ENCODE assay signal across 1 cellular context in the genomic region with DNA sequence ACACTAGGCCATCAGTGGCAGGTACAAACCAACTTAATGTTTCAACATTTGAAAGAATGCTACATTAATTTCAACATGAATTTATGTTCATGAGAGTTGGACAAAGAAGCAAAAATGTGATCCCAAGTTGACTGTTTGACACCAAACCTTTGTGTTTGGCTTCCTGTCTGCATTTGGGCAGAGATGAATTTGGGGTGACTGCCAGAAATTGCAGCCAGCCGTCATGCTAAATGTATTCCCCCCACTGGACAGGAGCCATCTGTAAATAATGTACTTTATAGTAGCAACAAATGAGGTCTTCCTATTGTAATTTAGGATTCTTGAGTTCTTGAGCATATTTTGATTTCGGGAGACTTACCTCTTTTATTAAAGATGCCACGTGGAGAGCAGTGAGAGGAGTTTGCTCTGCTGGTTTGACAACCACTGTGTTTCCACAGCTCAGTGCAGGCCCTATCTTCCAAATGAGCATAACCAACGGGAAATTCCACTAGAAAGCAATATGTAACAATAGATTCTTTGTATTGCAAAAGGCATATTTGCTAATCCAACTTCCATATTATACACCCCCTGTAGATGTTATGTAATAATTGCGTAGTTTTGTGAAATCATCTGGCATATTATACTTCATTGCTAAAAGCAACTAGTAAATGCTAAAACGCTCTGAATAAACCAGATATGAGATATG.
TF ChIP-seq lines count a peak whose summit lies in the region.

No MANE protein-coding gene starts in this region.

TF ChIP-seq in HepG2, 621 proteins besides CTCF, POLR2A, EP300 and RAD21 (continued from another document):
- TF ChIP-seq, protein P1, sequence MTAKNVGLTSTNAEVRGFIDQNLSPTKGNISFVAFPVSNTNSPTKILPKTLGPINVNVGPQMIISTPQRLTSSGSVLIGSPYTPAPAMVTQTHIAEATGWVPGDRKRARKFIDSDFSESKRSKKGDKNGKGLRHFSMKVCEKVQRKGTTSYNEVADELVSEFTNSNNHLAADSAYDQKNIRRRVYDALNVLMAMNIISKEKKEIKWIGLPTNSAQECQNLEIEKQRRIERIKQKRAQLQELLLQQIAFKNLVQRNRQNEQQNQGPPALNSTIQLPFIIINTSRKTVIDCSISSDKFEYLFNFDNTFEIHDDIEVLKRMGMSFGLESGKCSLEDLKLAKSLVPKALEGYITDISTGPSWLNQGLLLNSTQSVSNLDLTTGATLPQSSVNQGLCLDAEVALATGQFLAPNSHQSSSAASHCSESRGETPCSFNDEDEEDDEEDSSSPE (CRISPR knock-in tag; IDR thresholded peaks at IDR 0.05): no peak
- TF ChIP-seq, protein P2, sequence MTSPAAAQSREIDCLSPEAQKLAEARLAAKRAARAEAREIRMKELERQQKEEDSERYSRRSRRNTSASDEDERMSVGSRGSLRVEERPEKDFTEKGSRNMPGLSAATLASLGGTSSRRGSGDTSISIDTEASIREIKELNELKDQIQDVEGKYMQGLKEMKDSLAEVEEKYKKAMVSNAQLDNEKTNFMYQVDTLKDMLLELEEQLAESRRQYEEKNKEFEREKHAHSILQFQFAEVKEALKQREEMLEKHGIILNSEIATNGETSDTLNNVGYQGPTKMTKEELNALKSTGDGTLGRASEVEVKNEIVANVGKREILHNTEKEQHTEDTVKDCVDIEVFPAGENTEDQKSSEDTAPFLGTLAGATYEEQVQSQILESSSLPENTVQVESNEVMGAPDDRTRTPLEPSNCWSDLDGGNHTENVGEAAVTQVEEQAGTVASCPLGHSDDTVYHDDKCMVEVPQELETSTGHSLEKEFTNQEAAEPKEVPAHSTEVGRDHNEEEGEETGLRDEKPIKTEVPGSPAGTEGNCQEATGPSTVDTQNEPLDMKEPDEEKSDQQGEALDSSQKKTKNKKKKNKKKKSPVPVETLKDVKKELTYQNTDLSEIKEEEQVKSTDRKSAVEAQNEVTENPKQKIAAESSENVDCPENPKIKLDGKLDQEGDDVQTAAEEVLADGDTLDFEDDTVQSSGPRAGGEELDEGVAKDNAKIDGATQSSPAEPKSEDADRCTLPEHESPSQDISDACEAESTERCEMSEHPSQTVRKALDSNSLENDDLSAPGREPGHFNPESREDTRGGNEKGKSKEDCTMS (CRISPR knock-in tag; conservative IDR thresholded peaks at IDR 0.05): no peak
- TF ChIP-seq ISL2 (CRISPR knock-in tag; IDR thresholded peaks at IDR 0.05) (peak; percentile 41; the same call in 1 of the 2 replicates), HIVEP1 (CRISPR knock-in tag; IDR thresholded peaks at IDR 0.05) (no peak), HNF4A (CRISPR knock-in tag; IDR thresholded peaks at IDR 0.05) (0 out of 2 replicates have a peak, but pooled peaks have one; percentile 13), CEBPB (IDR thresholded peaks at IDR 0.05; ENCODE audit: borderline replicate concordance, low read depth, low read length) (peak; percentile 94), SRSF1 (optimal IDR thresholded peaks at IDR 0.05; ENCODE audit: low read depth, low read length) (no peak), MED13 (CRISPR knock-in tag; IDR thresholded peaks at IDR 0.05) (no peak), SOX6 (IDR thresholded peaks at IDR 0.05) (no peak), SOX6 (CRISPR knock-in tag; IDR thresholded peaks at IDR 0.05) (peak; percentile 59; the same call in 1 of the 2 replicates), NR1H2 (CRISPR knock-in tag; IDR thresholded peaks at IDR 0.05; ENCODE audit: borderline replicate concordance, low read depth) (no peak), ZBTB8A (CRISPR knock-in tag; IDR thresholded peaks at IDR 0.05; ENCODE audit: borderline replicate concordance, low read depth) (no peak), ZNF431 (CRISPR knock-in tag; IDR thresholded peaks at IDR 0.05; ENCODE audit: borderline replicate concordance, low read depth) (no peak), ZMAT3 (CRISPR knock-in tag; conservative IDR thresholded peaks at IDR 0.05) (no peak), SMARCC2 (IDR thresholded peaks at IDR 0.05) (no peak), RCOR2 (CRISPR knock-in tag; IDR thresholded peaks at IDR 0.05) (peak; percentile 29; the same call in 1 of the 2 replicates), KLF16 (CRISPR knock-in tag; IDR thresholded peaks at IDR 0.05) (peak in 1 of 2 experiments; percentile 28; a peak in 1 of 4 replicates), ZNF816 (CRISPR knock-in tag; IDR thresholded peaks at IDR 0.05; ENCODE audit: borderline replicate concordance) (no peak), ARNT (IDR thresholded peaks at IDR 0.05) (no peak), CBX5 (CRISPR knock-in tag; IDR thresholded peaks at IDR 0.05; ENCODE audit: borderline replicate concordance) (no peak), MBNL3 (CRISPR knock-in tag; conservative IDR thresholded peaks at IDR 0.05) (no peak), ZNF30 (CRISPR knock-in tag; IDR thresholded peaks at IDR 0.05) (no peak), RBM22 (optimal IDR thresholded peaks at IDR 0.05; ENCODE audit: low read length) (peak; percentile 50), ZSCAN12 (CRISPR knock-in tag; IDR thresholded peaks at IDR 0.05) (no peak), MAFG (CRISPR knock-in tag; IDR thresholded peaks at IDR 0.05) (no peak), ZNF75D (CRISPR knock-in tag; IDR thresholded peaks at IDR 0.05; ENCODE audit: borderline replicate concordance) (no peak), HDAC2 (CRISPR knock-in tag; IDR thresholded peaks at IDR 0.05) (no peak; the same call in 1 of the 2 replicates), GTF2F1 (IDR thresholded peaks at IDR 0.05; ENCODE audit: low read length) (no peak), SIN3B (IDR thresholded peaks at IDR 0.05; ENCODE audit: low read length) (no peak), ZFP37 (CRISPR knock-in tag; IDR thresholded peaks at IDR 0.05; ENCODE audit: borderline replicate concordance) (no peak), BRCA1 (CRISPR knock-in tag; IDR thresholded peaks at IDR 0.05) (no peak), SPEN (CRISPR knock-in tag; IDR thresholded peaks at IDR 0.05; ENCODE audit: low read depth) (no peak), DNMT1 (CRISPR knock-in tag; IDR thresholded peaks at IDR 0.05) (no peak), NBN (conservative IDR thresholded peaks at IDR 0.05) (no peak), GFI1 (CRISPR knock-in tag; IDR thresholded peaks at IDR 0.05; ENCODE audit: borderline replicate concordance) (no peak), POLR2G (IDR thresholded peaks at IDR 0.05; ENCODE audit: low read depth, low read length) (no peak)
- TF ChIP-seq, protein P3, sequence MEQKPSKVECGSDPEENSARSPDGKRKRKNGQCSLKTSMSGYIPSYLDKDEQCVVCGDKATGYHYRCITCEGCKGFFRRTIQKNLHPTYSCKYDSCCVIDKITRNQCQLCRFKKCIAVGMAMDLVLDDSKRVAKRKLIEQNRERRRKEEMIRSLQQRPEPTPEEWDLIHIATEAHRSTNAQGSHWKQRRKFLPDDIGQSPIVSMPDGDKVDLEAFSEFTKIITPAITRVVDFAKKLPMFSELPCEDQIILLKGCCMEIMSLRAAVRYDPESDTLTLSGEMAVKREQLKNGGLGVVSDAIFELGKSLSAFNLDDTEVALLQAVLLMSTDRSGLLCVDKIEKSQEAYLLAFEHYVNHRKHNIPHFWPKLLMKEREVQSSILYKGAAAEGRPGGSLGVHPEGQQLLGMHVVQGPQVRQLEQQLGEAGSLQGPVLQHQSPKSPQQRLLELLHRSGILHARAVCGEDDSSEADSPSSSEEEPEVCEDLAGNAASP (CRISPR knock-in tag; IDR thresholded peaks at IDR 0.05; ENCODE audit: borderline replicate concordance): no peak
- TF ChIP-seq, protein P4, sequence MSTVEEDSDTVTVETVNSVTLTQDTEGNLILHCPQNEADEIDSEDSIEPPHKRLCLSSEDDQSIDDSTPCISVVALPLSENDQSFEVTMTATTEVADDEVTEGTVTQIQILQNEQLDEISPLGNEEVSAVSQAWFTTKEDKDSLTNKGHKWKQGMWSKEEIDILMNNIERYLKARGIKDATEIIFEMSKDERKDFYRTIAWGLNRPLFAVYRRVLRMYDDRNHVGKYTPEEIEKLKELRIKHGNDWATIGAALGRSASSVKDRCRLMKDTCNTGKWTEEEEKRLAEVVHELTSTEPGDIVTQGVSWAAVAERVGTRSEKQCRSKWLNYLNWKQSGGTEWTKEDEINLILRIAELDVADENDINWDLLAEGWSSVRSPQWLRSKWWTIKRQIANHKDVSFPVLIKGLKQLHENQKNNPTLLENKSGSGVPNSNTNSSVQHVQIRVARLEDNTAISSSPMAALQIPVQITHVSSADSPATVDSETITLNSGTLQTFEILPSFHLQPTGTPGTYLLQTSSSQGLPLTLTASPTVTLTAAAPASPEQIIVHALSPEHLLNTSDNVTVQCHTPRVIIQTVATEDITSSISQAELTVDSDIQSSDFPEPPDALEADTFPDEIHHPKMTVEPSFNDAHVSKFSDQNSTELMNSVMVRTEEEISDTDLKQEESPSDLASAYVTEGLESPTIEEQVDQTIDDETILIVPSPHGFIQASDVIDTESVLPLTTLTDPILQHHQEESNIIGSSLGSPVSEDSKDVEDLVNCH (CRISPR knock-in tag; IDR thresholded peaks at IDR 0.05): no peak
- TF ChIP-seq, protein P5, sequence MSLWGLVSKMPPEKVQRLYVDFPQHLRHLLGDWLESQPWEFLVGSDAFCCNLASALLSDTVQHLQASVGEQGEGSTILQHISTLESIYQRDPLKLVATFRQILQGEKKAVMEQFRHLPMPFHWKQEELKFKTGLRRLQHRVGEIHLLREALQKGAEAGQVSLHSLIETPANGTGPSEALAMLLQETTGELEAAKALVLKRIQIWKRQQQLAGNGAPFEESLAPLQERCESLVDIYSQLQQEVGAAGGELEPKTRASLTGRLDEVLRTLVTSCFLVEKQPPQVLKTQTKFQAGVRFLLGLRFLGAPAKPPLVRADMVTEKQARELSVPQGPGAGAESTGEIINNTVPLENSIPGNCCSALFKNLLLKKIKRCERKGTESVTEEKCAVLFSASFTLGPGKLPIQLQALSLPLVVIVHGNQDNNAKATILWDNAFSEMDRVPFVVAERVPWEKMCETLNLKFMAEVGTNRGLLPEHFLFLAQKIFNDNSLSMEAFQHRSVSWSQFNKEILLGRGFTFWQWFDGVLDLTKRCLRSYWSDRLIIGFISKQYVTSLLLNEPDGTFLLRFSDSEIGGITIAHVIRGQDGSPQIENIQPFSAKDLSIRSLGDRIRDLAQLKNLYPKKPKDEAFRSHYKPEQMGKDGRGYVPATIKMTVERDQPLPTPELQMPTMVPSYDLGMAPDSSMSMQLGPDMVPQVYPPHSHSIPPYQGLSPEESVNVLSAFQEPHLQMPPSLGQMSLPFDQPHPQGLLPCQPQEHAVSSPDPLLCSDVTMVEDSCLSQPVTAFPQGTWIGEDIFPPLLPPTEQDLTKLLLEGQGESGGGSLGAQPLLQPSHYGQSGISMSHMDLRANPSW (CRISPR knock-in tag; IDR thresholded peaks at IDR 0.05; ENCODE audit: borderline replicate concordance): no peak
- TF ChIP-seq, protein P6, sequence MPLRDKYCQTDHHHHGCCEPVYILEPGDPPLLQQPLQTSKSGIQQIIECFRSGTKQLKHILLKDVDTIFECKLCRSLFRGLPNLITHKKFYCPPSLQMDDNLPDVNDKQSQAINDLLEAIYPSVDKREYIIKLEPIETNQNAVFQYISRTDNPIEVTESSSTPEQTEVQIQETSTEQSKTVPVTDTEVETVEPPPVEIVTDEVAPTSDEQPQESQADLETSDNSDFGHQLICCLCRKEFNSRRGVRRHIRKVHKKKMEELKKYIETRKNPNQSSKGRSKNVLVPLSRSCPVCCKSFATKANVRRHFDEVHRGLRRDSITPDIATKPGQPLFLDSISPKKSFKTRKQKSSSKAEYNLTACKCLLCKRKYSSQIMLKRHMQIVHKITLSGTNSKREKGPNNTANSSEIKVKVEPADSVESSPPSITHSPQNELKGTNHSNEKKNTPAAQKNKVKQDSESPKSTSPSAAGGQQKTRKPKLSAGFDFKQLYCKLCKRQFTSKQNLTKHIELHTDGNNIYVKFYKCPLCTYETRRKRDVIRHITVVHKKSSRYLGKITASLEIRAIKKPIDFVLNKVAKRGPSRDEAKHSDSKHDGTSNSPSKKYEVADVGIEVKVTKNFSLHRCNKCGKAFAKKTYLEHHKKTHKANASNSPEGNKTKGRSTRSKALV (CRISPR knock-in tag; IDR thresholded peaks at IDR 0.05): no peak
